ENCODE assay signal across 18 cellular contexts in genomic region chr4:43471950-43472349, GRCh38.
DNase-seq lines count a peak whose midpoint lies in the region; ATAC-seq and TF ChIP-seq lines count a peak whose summit lies in the region.
"Had no signal": no experiment of that assay in that cellular context is flagged by ENCODE, and none has a peak within 500 bp of the region (broad histone marks: within the 10 kb centered on the region; RNA-seq: fewer than 3 reads in every experiment).

No MANE protein-coding gene starts in this region.

- in situ Hi-C loops in SK-MEL-5 (cut with HindIII; ENCODE audit: low pct_unique_long_range_greater_than_20kb, low sequenced_read_pairs) = no loop called here

- DNase-seq in NCI-H524 (lab: John Stamatoyannopoulos, UW) = peak; percentile 47 to 77
- DNase-seq in NCI-H524 treated with DMSO at 0.1 percent for 48 hours (lab: John Stamatoyannopoulos, UW) = no peak
- peak; percentile 3 for DNase-seq in KG1 (lab: John Stamatoyannopoulos, UW)
- DNase-seq in SK-MEL-5 (ENCODE audit: low read depth, low spot score) = peak; percentile 16
- peak; percentile 14 for DNase-seq in mesendoderm
- no peak for DNase-seq in GM20000 (ENCODE audit: low spot score)
- DNase-seq: activated CD4-positive, alpha-beta T cell treated with anti-CD3 and anti-CD28 coated beads, Interleukin-2, amount 50 U/mL, for 4 hours; activated T-cell treated with anti-CD3 and anti-CD28 coated beads, Interleukin-2, amount 50 U/mL, for 72 hours; amygdala; colonic mucosa; kidney glomerular epithelial cell; NCI-H345; stimulated activated naive CD4-positive, alpha-beta T cell treated with Interleukin-2 at 50 U/mL for 16 hours; T1000 had no signal

- no peak overlapping the region for H3K27ac ChIP-seq in mesendoderm (ENCODE audit: low read depth, low read length)
- H3K27ac ChIP-seq: colonic mucosa, HL-60 had no signal

- H3K18ac ChIP-seq in mesendoderm (ENCODE audit: low read length) = no peak overlapping the region

- no peaks in the 10 kb centered on the region for H3K79me2 ChIP-seq in mesendoderm (ENCODE audit: control insufficient read depth, insufficient read depth, low read length)

- H2BK120ac ChIP-seq in mesendoderm (ENCODE audit: low read depth, low read length) = no peak overlapping the region

- H3K79me1 ChIP-seq in mesendoderm (ENCODE audit: low read length) = no peaks in the 10 kb centered on the region

- no peak overlapping the region for H3K4me3 ChIP-seq in mesendoderm (ENCODE audit: low read length)
- H3K4me3 ChIP-seq: colonic mucosa had no signal

- no peak overlapping the region for H2BK15ac ChIP-seq in mesendoderm (replicated peaks; ENCODE audit: low read depth)

- TF ChIP-seq CTCF in GM20000 (IDR thresholded peaks at IDR 0.05; ENCODE audit: extremely low read depth, missing control alignments) = no peak

- H3K23ac ChIP-seq in mesendoderm (ENCODE audit: low read length) = no peak overlapping the region

- no peak overlapping the region for H3K4ac ChIP-seq in mesendoderm (ENCODE audit: low read depth, low read length)

- no peak overlapping the region for H3K56ac ChIP-seq in mesendoderm (ENCODE audit: low read length)

- H4K5ac ChIP-seq in mesendoderm (ENCODE audit: low read length) = no peak overlapping the region

- H2AK5ac ChIP-seq in mesendoderm (ENCODE audit: low read length) = no peak overlapping the region

- no peaks in the 10 kb centered on the region for H3K4me1 ChIP-seq in mesendoderm (ENCODE audit: control insufficient read depth, low read depth, low read length)
- H3K4me1 ChIP-seq: colonic mucosa had no signal

- no peak for ATAC-seq in GM21526 (IDR thresholded peaks at IDR 0.05; ENCODE audit: low FRiP score, unreplicated experiment)
- no peak for ATAC-seq in HG02981 (IDR thresholded peaks at IDR 0.05; ENCODE audit: unreplicated experiment)
- ATAC-seq: activated T-cell treated with anti-CD3 and anti-CD28 coated beads, Interleukin-2, amount 50 U/mL, for 72 hours; Right ventricle myocardium inferior had no signal

- H2BK5ac ChIP-seq in mesendoderm (ENCODE audit: low read length) = no peak overlapping the region

- H3K4me2 ChIP-seq in mesendoderm (ENCODE audit: low read length) = no peak overlapping the region

- H3K27me3 ChIP-seq in mesendoderm (ENCODE audit: insufficient read depth, low read length, poor library complexity) = no peaks in the 10 kb centered on the region
- H3K27me3 ChIP-seq: colonic mucosa had no signal

- H3K36me3 ChIP-seq in mesendoderm (ENCODE audit: control insufficient read depth, insufficient read depth, low read length) = no peaks in the 10 kb centered on the region
- H3K36me3 ChIP-seq: colonic mucosa had no signal

- no peak overlapping the region for H3K9ac ChIP-seq in mesendoderm (ENCODE audit: low read length)

- H4K8ac ChIP-seq in mesendoderm (ENCODE audit: low read depth, low read length) = no peak overlapping the region

- WGBS in mesendoderm (ENCODE audit: extremely low coverage, insufficient coverage, low lambda C conversion rate) = no CpG with 5 or more reads among the region's 5 CpGs

Comparison
In these comparisons a context has a peak if more than half of its experiments do, and no peak if none do; other contexts are left out.
1. DNase-seq: peak in NCI-H524 (2 of 2), KG1 (single experiment), SK-MEL-5 (single experiment) and mesendoderm (single experiment); none in NCI-H524 treated with DMSO at 0.1 percent for 48 hours (single experiment) and GM20000 (single experiment).